Comparison of ENCODE assay signal across 21 cellular contexts in genomic region chr9:94692601-94693000, GRCh38. TPM values are rescaled to one million over a fixed set of nuclear protein-coding genes. Genes with fewer than 3 reads are reported as not detected.
DNase-seq lines count a peak whose midpoint lies in the region; ATAC-seq, FAIRE-seq and TF ChIP-seq lines count a peak whose summit lies in the region.
"Had no signal": no experiment of that assay in that cellular context is flagged by ENCODE, and none has a peak within 500 bp of the region (broad histone marks: within the 10 kb centered on the region; RNA-seq: fewer than 3 reads in every experiment).

No MANE protein-coding gene starts in this region.

- no peaks in the 10 kb centered on the region for H3K4me1 Mint-ChIP-seq in nephron progenitor cell
- H3K4me1 Mint-ChIP-seq: activated CD4-positive, alpha-beta memory T cell treated with anti-CD3 and anti-CD28 coated beads, Interleukin-2, amount 10 ng/mL, durations not matched to agents 7 days and 5 days had no signal

- 0 out of 2 replicates have a peak overlapping the region, but pooled peaks have one; percentile 26 for H2AFZ ChIP-seq in H1 (ENCODE audit: low read length)

- H3K79me2 ChIP-seq in H1 (ENCODE audit: control insufficient read depth in 1 of 2, insufficient read depth in 2 of 2, low read length in 2 of 2): no peaks in the 10 kb centered on the region

- H2BK15ac ChIP-seq in H1 (ENCODE audit: low read length): no peak overlapping the region

- H3K4ac ChIP-seq in H1 (replicated peaks; ENCODE audit: insufficient read length, low read depth, low read length): no peak overlapping the region

- H3K56ac ChIP-seq in H1 (replicated peaks; ENCODE audit: insufficient read length, low read depth, low read length): no peak overlapping the region

- H3K4me2 ChIP-seq in H1 (ENCODE audit: insufficient read depth in 1 of 2, low read depth in 2 of 2, low read length in 2 of 2): no peak overlapping the region
- H3K4me2 ChIP-seq: BLaER1 had no signal

- intact Hi-C loops in pancreas (cut with DNase I): no loop called here

- H2BK12ac ChIP-seq in H1 (ENCODE audit: low read depth, low read length): no peak overlapping the region

- H3K27ac ChIP-seq in H1 (ENCODE audit: low read depth, low read length) (no peak overlapping the region), pancreas (peak overlapping the region in 2 of 4 donors; percentile 26 to 31)
- H3K27ac ChIP-seq: BLaER1, gastroesophageal sphincter had no signal

- no peaks in the 10 kb centered on the region for H3K79me1 ChIP-seq in H1 (ENCODE audit: low read depth, low read length)

- FAIRE-seq in H1 (lab: Jason Lieb, UNC) (no peak), pancreas (lab: Jason Lieb, UNC) (no peak)
- FAIRE-seq: colon, GM12892, TTC549 had no signal

- H2AK5ac ChIP-seq in H1 (ENCODE audit: low read depth, low read length): no peak overlapping the region

- H3K23me2 ChIP-seq in H1 (ENCODE audit: low read depth, low read length): no peaks in the 10 kb centered on the region; the same call in 1 of the 2 replicates

- no peaks in the 10 kb centered on the region for H3K36me3 Mint-ChIP-seq in nephron progenitor cell (ENCODE audit: low read depth)

- no peak overlapping the region for H2BK120ac ChIP-seq in H1 (replicated peaks; ENCODE audit: low read depth, low read length)

- no peak overlapping the region for H3K4me3 Mint-ChIP-seq in nephron progenitor cell
- H3K4me3 Mint-ChIP-seq: activated CD4-positive, alpha-beta memory T cell treated with anti-CD3 and anti-CD28 coated beads, Interleukin-2, amount 10 ng/mL, durations not matched to agents 7 days and 5 days; activated T-helper 1 cell treated with anti-CD3 and anti-CD28 coated beads, Interleukin-12 subunit alpha, Interleukin-12 subunit beta, Interleukin-2, Interleukin-4 antibody, amounts not matched to agents 30 ng/mL and 10 ng/mL and 1 ng/mL, durations not matched to agents 14 hours and 24 hours and 36 hours had no signal

- 96% methylated on average over 4 of the region's 4 CpGs; no CpG with 5 or more reads in 1 of the 2 experiments for whole genome bisulfite sequencing in H1 (ENCODE audit: extremely low coverage in 1 of 2, insufficient coverage in 1 of 2, insufficient read length in 1 of 2, insufficient replicate concordance in 2 of 2, low coverage in 1 of 2, low lambda C conversion rate in 2 of 2, missing lambda C conversion rate in 1 of 2), 2 experiments
- WGBS in pancreas, 2 donors: 16 to 21% methylated on average over 4 of the region's 4 CpGs

- no peak overlapping the region for H3K18ac ChIP-seq in H1 (ENCODE audit: extremely low read depth, low read length)

- H3K27me3 ChIP-seq in H1 (replicated peaks in 1 of 4; ENCODE audit: control insufficient read depth in 3 of 4, extremely low read depth in 1 of 4, insufficient read depth in 3 of 4, low read length in 3 of 4) (0 out of 7 replicates have a peak, but pooled peaks cover 0 to 2% (median 0%) of the 10 kb centered on the region in 4 experiments), pancreas (no peaks in the 10 kb centered on the region)
- H3K27me3 ChIP-seq: BLaER1, gastroesophageal sphincter had no signal

- DNase-seq in G401 (ENCODE audit: low spot score) (peak; percentile 46), NCI-H2196 (lab: John Stamatoyannopoulos, UW; ENCODE audit: unreplicated experiment) (peak; percentile 46), H1 (ENCODE audit: low read depth in 1 of 2, low spot score in 2 of 2) (no peak), pancreas (peak in 3 of 6 donors; percentile 16 to 61 (median 50)), HCEC 1CT (no peak), nephron progenitor cell (no peak)
- DNase-seq: activated CD4-positive, alpha-beta memory T cell treated with anti-CD3 and anti-CD28 coated beads, Interleukin-2, amount 10 ng/mL, durations not matched to agents 7 days and 5 days; amygdala; EL; NCI-H187 treated with DMSO at 0.1 percent for 48 hours; stimulated activated naive CD8-positive, alpha-beta T cell treated with anti-CD3 and anti-CD28 coated beads, Interleukin-15, Interleukin-2, amounts not matched to agents 100 U/mL and 50 U/mL, for 24 hours had no signal

- H3K14ac ChIP-seq in H1 (ENCODE audit: insufficient read length): no peak overlapping the region

- no peak overlapping the region for H4K91ac ChIP-seq in H1 (replicated peaks; ENCODE audit: insufficient read length, low read length)

- peak overlapping the region; percentile 35; the same call in 1 of the 2 replicates for H4K8ac ChIP-seq in H1 (ENCODE audit: extremely low read depth, insufficient read depth, low read length)

- no peaks in the 10 kb centered on the region for H3K9me3 Mint-ChIP-seq in nephron progenitor cell
- H3K9me3 Mint-ChIP-seq: activated CD4-positive, alpha-beta memory T cell treated with anti-CD3 and anti-CD28 coated beads, Interleukin-2, amount 10 ng/mL, durations not matched to agents 7 days and 5 days; activated T-helper 1 cell treated with anti-CD3 and anti-CD28 coated beads, Interleukin-12 subunit alpha, Interleukin-12 subunit beta, Interleukin-2, Interleukin-4 antibody, amounts not matched to agents 30 ng/mL and 10 ng/mL and 1 ng/mL, durations not matched to agents 14 hours and 24 hours and 36 hours had no signal

- no peak for TF ChIP-seq CTCF in H1 (IDR thresholded peaks at IDR 0.05; ENCODE audit: control extremely low read depth in 1 of 3, insufficient read depth in 1 of 3, low read depth in 1 of 3, low read length in 3 of 3)
- no peak for TF ChIP-seq CTCF in pancreas (IDR thresholded peaks at IDR 0.05)
- no peak for TF ChIP-seq CTCF in nephron progenitor cell (IDR thresholded peaks at IDR 0.05)

- no peak for TF ChIP-seq EP300 in H1 (IDR thresholded peaks at IDR 0.05; ENCODE audit: borderline replicate concordance in 1 of 2, low read depth in 2 of 2, low read length in 2 of 2)

- no peak for TF ChIP-seq POLR2A in H1 (IDR thresholded peaks at IDR 0.05; ENCODE audit: control extremely low read depth in 1 of 2, low read depth in 2 of 2, low read length in 2 of 2)

- no peak overlapping the region for H2BK20ac ChIP-seq in H1 (ENCODE audit: low read length)

- no peak overlapping the region for H3K27ac Mint-ChIP-seq in nephron progenitor cell
- H3K27ac Mint-ChIP-seq: activated CD4-positive, alpha-beta memory T cell treated with anti-CD3 and anti-CD28 coated beads, Interleukin-2, amount 10 ng/mL, durations not matched to agents 7 days and 5 days; activated T-helper 1 cell treated with anti-CD3 and anti-CD28 coated beads, Interleukin-12 subunit alpha, Interleukin-12 subunit beta, Interleukin-2, Interleukin-4 antibody, amounts not matched to agents 30 ng/mL and 10 ng/mL and 1 ng/mL, durations not matched to agents 14 hours and 24 hours and 36 hours had no signal

- POLR2A ChIA-PET in H1 (lab: Charles Lee; ENCODE audit: partially characterized antibody): no interaction called here

- H3K4me3 ChIP-seq in H1 (ENCODE audit: extremely low read depth in 1 of 4, insufficient read depth in 2 of 4, low read depth in 3 of 4, low read length in 4 of 4): no peak overlapping the region
- no peak overlapping the region for H3K4me3 ChIP-seq in pancreas
- H3K4me3 ChIP-seq: BLaER1, gastroesophageal sphincter had no signal

- no peak overlapping the region for H4K5ac ChIP-seq in H1 (ENCODE audit: insufficient read length, low read depth, low read length)

- H3K4me1 ChIP-seq in H1 (replicated peaks in 1 of 4; ENCODE audit: control insufficient read depth in 3 of 4, insufficient read depth in 4 of 4, low read length in 3 of 4) (no peaks in the 10 kb centered on the region), pancreas (peaks cover 2 to 12% (median 7%) of the 10 kb centered on the region in 3 donors)
- H3K4me1 ChIP-seq: BLaER1, gastroesophageal sphincter had no signal

- H2BK5ac ChIP-seq in H1 (ENCODE audit: low read depth, low read length): no peak overlapping the region

- H3K36me3 ChIP-seq in H1 (ENCODE audit: control insufficient read depth in 2 of 4, insufficient read depth in 4 of 4, low read length in 3 of 4): no peaks in the 10 kb centered on the region
- no peaks in the 10 kb centered on the region for H3K36me3 ChIP-seq in pancreas
- H3K36me3 ChIP-seq: BLaER1, gastroesophageal sphincter had no signal

- H3K27me3 Mint-ChIP-seq in nephron progenitor cell (ENCODE audit: low read depth, poor library complexity): peaks cover 17% of the 10 kb centered on the region

- ATAC-seq in pancreas (peak; percentile 49 to 82 (median 61)), GM21515 (IDR thresholded peaks at IDR 0.05; ENCODE audit: unreplicated experiment) (no peak), HG03439 (IDR thresholded peaks at IDR 0.05; ENCODE audit: unreplicated experiment) (no peak)
- ATAC-seq: gastroesophageal sphincter; HCT116; stimulated activated naive CD8-positive, alpha-beta T cell treated with anti-CD3 and anti-CD28 coated beads, Interleukin-15, Interleukin-2, amounts not matched to agents 100 U/mL and 50 U/mL, for 24 hours had no signal

- in situ Hi-C loops in G401 (cut with HindIII; ENCODE audit: low sequenced_read_pairs): no loop called here

- no peaks in the 10 kb centered on the region for H3K9me3 ChIP-seq in H1 (ENCODE audit: insufficient read depth in 2 of 2, low read depth in 1 of 2, low read length in 1 of 2)
- H3K9me3 ChIP-seq in pancreas: no peaks in the 10 kb centered on the region
- H3K9me3 ChIP-seq: BLaER1, gastroesophageal sphincter had no signal

- TF ChIP-seq RAD21 in H1 (IDR thresholded peaks at IDR 0.05 in 1 of 2, conservative IDR thresholded peaks at IDR 0.05 in 1 of 2; ENCODE audit: low read depth in 2 of 2, low read length in 2 of 2): no peak

- no peak overlapping the region for H3K23ac ChIP-seq in H1 (ENCODE audit: insufficient read length)

- CTCF ChIA-PET in H1 (lab: Charles Lee; ENCODE audit: partially characterized antibody): interaction anchor here (2.2 to 2.9 kb wide), 2 partner anchors 10 to 23 kb away, joined by 8 to 19 read pairs; no protein-coding TSS in a partner anchor

- no peaks in the 10 kb centered on the region for H4K20me1 ChIP-seq in H1 (replicated peaks in 1 of 2; ENCODE audit: control insufficient read depth in 1 of 2, insufficient read depth in 2 of 2, low read length in 2 of 2)
- H4K20me1 ChIP-seq: BLaER1 had no signal

- no peak overlapping the region for H3K9ac ChIP-seq in H1 (replicated peaks in 1 of 4; ENCODE audit: extremely low read depth in 1 of 4, low read depth in 3 of 4, low read length in 3 of 4)
- H3K9ac ChIP-seq: BLaER1 had no signal

RNA-seq across cellular contexts. Expression of gene AOPEP, which starts 33.9 kb away (rescaled TPM):
- total RNA-seq in G401 (2014; rRNA removed; shearing (Covaris generic)): 23.8 and 58.1 TPM in 2 replicates
- total RNA-seq in H1 (2021; fragmentation: NEBNext Ultra II Directional; extraction: Animal tissue kit (Norgen Biotek cat#: 25700)): 14.3 TPM in 2 replicates
- polyA plus RNA-seq in H1 (2011; rRNA removed) (5.1 and 6.1 TPM in 2 replicates), pancreas (10 to 100 TPM; 75.9 to 77.4 TPM)
- polyA plus RNA-seq in H1 (2011; cell fraction: cytosol; rRNA removed): 8.3 TPM
- 10.0 TPM for polyA plus RNA-seq in H1 (2011; cell fraction: nucleus; rRNA removed)
- 4.8 to 7.5 TPM (median 6.1 TPM) in 4 replicates for polyA plus RNA-seq in H1 (2012, experiment 1 of 2)
- polyA plus RNA-seq in H1 (2012, experiment 2 of 2): 1.3 TPM
- polyA plus RNA-seq in H1 (2013, experiment 1 of 2): 3.9 TPM
- polyA plus RNA-seq in H1 (2013, experiment 2 of 2): 3.3 TPM
- polyA minus RNA-seq in H1 (2011; rRNA and poly(A)+ RNA removed): 32.1 and 39.5 TPM in 2 replicates
- polyA minus RNA-seq in H1 (2011; cell fraction: cytosol; rRNA and poly(A)+ RNA removed): 9.0 TPM
- 86.0 TPM for polyA minus RNA-seq in H1 (2011; cell fraction: nucleus; rRNA and poly(A)+ RNA removed)
- 100 to 1,000 TPM in 1 of 6 donors, 10 to 100 TPM in 5; 50.5 to 140 (median 73.4) TPM for total RNA-seq in pancreas

RNA-seq across cellular contexts. Expression of gene FBP1, which starts 53.3 kb away (rescaled TPM):
- total RNA-seq in G401 (2014; rRNA removed; shearing (Covaris generic)): 0.49 and 1.3 TPM in 2 replicates
- total RNA-seq in H1 (2021; fragmentation: NEBNext Ultra II Directional; extraction: Animal tissue kit (Norgen Biotek cat#: 25700)): 1.0 and 2.2 TPM in 2 replicates
- polyA plus RNA-seq in H1 (2011; rRNA removed) (2.6 and 4.1 TPM in 2 replicates), pancreas (10 to 100 TPM; 19.5 to 39.2 TPM)
- polyA plus RNA-seq in H1 (2011; cell fraction: cytosol; rRNA removed): 3.3 TPM
- polyA plus RNA-seq in H1 (2011; cell fraction: nucleus; rRNA removed): 2.7 TPM
- polyA plus RNA-seq in H1 (2012, experiment 1 of 2): 3.2 to 5.2 TPM (median 3.6 TPM) in 4 replicates
- 4.3 TPM for polyA plus RNA-seq in H1 (2012, experiment 2 of 2)
- polyA plus RNA-seq in H1 (2013, experiment 1 of 2): 1.9 TPM
- 2.2 TPM for polyA plus RNA-seq in H1 (2013, experiment 2 of 2)
- polyA minus RNA-seq in H1 (2011; rRNA and poly(A)+ RNA removed): 1.2 and 1.7 TPM in 2 replicates
- polyA minus RNA-seq in H1 (2011; cell fraction: cytosol; rRNA and poly(A)+ RNA removed): 1.3 TPM
- 1.1 TPM for polyA minus RNA-seq in H1 (2011; cell fraction: nucleus; rRNA and poly(A)+ RNA removed)
- total RNA-seq in pancreas: 10 to 100 TPM; 19.5 to 31.2 (median 24.1) TPM
- total RNA-seq: activated T-helper 1 cell treated with anti-CD3 and anti-CD28 coated beads, Interleukin-12 subunit alpha, Interleukin-12 subunit beta, Interleukin-2, Interleukin-4 antibody, amounts not matched to agents 30 ng/mL and 10 ng/mL and 1 ng/mL, durations not matched to agents 14 hours and 24 hours and 36 hours; osteocyte had no signal

Comparison
In these comparisons a context has a peak if more than half of its experiments do, and no peak if none do; other contexts are left out.
1. DNase-seq: peak in G401 (single experiment) and NCI-H2196 (single experiment); none in H1 (0 of 2), HCEC 1CT (single experiment) and nephron progenitor cell (single experiment).
2. ATAC-seq: peak in pancreas (4 of 4); none in GM21515 (single experiment) and HG03439 (single experiment).